21 cellular contexts compared by ENCODE assay signal in the genomic region with DNA sequence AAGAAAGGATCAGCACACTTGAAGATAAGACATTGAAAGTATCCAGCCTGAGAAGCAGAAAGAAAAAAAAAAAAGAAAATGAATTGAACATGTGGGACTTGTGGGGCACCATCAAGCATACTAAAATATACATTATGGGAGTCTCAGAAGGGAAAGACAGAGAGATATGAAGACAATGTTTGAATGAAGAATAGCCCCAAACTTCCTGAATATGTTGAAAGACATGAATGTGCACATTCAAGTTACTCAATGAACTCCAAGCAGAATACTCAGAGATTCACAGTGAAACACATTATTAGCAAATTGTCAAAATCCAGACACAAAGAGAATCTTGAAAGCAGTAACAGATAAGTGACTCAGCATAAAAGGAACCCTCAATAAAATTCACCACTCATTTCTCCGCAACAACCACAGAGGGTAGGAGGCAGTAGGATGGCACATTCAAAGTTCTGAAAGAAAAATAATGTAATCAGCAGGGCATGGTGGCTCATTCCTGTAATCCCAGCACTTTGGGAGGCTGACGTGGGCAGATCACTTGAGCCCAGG. TPM values are rescaled to one million over a fixed set of nuclear protein-coding genes. Genes with fewer than 3 reads are reported as not detected.
"Had no signal": no experiment of that assay in that cellular context is flagged by ENCODE, and none has a peak within 500 bp of the region (broad histone marks: within the 10 kb centered on the region; RNA-seq: fewer than 3 reads in every experiment).

No MANE protein-coding gene starts in this region.

- ATAC-seq: activated CD8-positive, alpha-beta T cell treated with anti-CD3 and anti-CD28 coated beads, Interleukin-2, amount 10 ng/mL, durations not matched to agents 7 days and 5 days; mucosa of descending colon; psoas muscle; right cardiac atrium; stimulated activated naive CD8-positive, alpha-beta T cell treated with anti-CD3 and anti-CD28 coated beads, Interleukin-15, amount 100 ng/mL, for 72 hours had no signal

- H3K27me3 ChIP-seq: cardiac muscle cell, esophagus muscularis mucosa, neural progenitor cell, suprapubic skin, transverse colon, vagina had no signal

- H3K4me2 ChIP-seq: neural progenitor cell had no signal

- DNase-seq: activated CD4-positive, alpha-beta T cell treated with anti-CD3 and anti-CD28 coated beads, Interleukin-2, amount 10 ng/mL, durations not matched to agents 7 days and 5 days; activated CD8-positive, alpha-beta T cell treated with anti-CD3 and anti-CD28 coated beads, Interleukin-2, amount 10 ng/mL, durations not matched to agents 7 days and 5 days; activated T-cell treated with anti-CD3 and anti-CD28 coated beads, Interleukin-2, amount 50 U/mL, for 48 hours; amniotic stem cell; effector memory CD4-positive, alpha-beta T cell; mesenchymal stem cell; mucosa of descending colon; naive B cell; psoas muscle; right cardiac atrium; small intestine; stimulated activated CD4-positive, alpha-beta T cell treated with anti-CD3 and anti-CD28 coated beads, Interleukin-4, amount 100 ng/mL, for 1 hour; stimulated activated naive CD8-positive, alpha-beta T cell treated with anti-CD3 and anti-CD28 coated beads, Interleukin-15, amount 100 ng/mL, for 72 hours; transverse colon had no signal

- H3K36me3 ChIP-seq: cardiac muscle cell, neural progenitor cell, suprapubic skin, transverse colon, vagina had no signal

- H3K9me3 ChIP-seq: mucosa of descending colon, suprapubic skin, transverse colon, vagina had no signal

- H3K27ac ChIP-seq: cardiac muscle cell, esophagus muscularis mucosa, neural progenitor cell, psoas muscle, suprapubic skin, transverse colon, vagina had no signal

- H3K9ac ChIP-seq: neural progenitor cell had no signal

- H3K4me3 ChIP-seq: cardiac muscle cell, esophagus muscularis mucosa, mucosa of descending colon, neural progenitor cell, psoas muscle, suprapubic skin, transverse colon, vagina had no signal

- H2AFZ ChIP-seq: neural progenitor cell had no signal

- H3K4me1 ChIP-seq: esophagus muscularis mucosa, neural progenitor cell, psoas muscle, suprapubic skin, transverse colon, vagina had no signal

RNA-seq across cellular contexts. Expression of gene ZAP70, which starts 35.1 kb away (rescaled TPM):
- total RNA-seq: dermis blood vessel endothelial cell, endothelial cell of umbilical vein had no signal
